In the genomic region with DNA sequence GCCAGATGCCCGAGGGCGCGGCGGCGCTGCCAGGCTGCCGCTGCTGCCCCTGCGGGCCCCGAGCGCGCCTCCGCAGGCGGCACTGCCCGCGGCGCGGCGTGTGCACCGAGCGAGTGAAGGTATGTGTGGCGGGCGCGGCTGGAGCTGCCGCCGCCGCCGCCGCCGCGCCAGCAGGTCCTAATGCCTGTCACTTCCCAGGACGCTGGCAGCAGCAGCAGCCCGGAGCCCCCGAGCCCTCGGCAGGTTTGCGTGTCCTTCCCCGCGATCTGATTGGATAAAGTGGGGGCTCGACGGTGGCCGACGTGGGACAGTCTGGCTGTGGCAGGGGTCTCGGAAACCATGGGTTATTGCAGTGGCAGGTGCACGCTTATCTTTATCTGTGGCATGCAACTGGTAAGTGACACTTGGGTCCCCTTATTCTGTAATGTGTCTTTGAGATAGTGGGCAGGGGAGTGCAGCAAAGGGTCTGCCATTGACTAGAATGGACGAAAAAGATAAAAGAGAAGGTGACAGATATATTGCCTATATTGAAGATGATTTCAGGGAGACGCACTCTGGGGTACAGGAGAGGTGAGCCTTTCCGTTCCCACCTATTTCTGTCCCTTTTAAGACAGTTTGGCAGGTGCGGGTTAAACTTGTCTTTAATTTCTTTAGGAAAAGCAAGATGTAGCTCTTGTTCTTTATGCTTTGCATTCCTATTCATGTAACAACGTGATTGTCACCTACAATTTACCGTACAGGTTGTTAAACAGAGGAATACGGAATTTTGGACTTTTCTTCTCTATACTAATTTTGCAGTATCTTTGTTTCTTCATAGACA, we compare ENCODE assay signal across 8 cellular contexts. TPM values are rescaled to one million over a fixed set of nuclear protein-coding genes. Genes with fewer than 3 reads are reported as not detected.
DNase-seq lines count a peak whose midpoint lies in the region; ATAC-seq and TF ChIP-seq lines count a peak whose summit lies in the region.

Gene NKAIN2, plus strand, starts transcription at position 4 of the 820 bp plus-strand sequence.

- H3K23ac ChIP-seq in trophoblast cell (ENCODE audit: low read length) = no peak within 1 kb of the TSS

- H3K36me3 ChIP-seq in GM23338 (ENCODE audit: insufficient read depth) (no peaks in the 10 kb centered on the region), left ventricle myocardium inferior (no peaks in the 10 kb centered on the region), trophoblast cell (ENCODE audit: control insufficient read depth in 1 of 2, insufficient read depth in 2 of 2, low read length in 2 of 2) (no peaks in the 10 kb centered on the region)

- peak; percentile 52 for ATAC-seq in GM23338
- no peak for ATAC-seq in activated T-helper 17 cell treated with anti-CD3 and anti-CD28 coated beads, Interleukin-2, amount 50 U/mL, for 72 hours (replicated peaks)

- H3K4me1 Mint-ChIP-seq in GM23338 = peaks cover 6% of the 10 kb centered on the region; the same call in 2 of the 3 replicates
- no peaks in the 10 kb centered on the region for H3K4me1 Mint-ChIP-seq in activated T-helper 17 cell treated with anti-CD3 and anti-CD28 coated beads, Interleukin-2, amount 50 U/mL, for 72 hours

- H2AFZ ChIP-seq in GM23338 = peak within 1 kb of the TSS; percentile 76
- peak within 1 kb of the TSS; percentile 45 for H2AFZ ChIP-seq in trophoblast cell (ENCODE audit: insufficient read depth, low read length, poor library complexity)

- H3K14ac ChIP-seq in trophoblast cell (ENCODE audit: low read length) = no peak within 1 kb of the TSS

- H3K27me3 ChIP-seq in GM23338 (ENCODE audit: insufficient read depth) (peaks cover 46% of the 10 kb centered on the region), left ventricle myocardium inferior (ENCODE audit: low read depth) (peaks cover 93% of the 10 kb centered on the region), trophoblast cell (ENCODE audit: insufficient read depth, low read length) (peaks cover 15% of the 10 kb centered on the region)

- no peak within 1 kb of the TSS for H2BK12ac ChIP-seq in trophoblast cell (ENCODE audit: low read length)

- H3K27ac Mint-ChIP-seq in GM23338 = no peak within 1 kb of the TSS
- H3K27ac Mint-ChIP-seq in activated T-helper 17 cell treated with anti-CD3 and anti-CD28 coated beads, Interleukin-2, amount 50 U/mL, for 72 hours = no peak within 1 kb of the TSS

- TF ChIP-seq CTCF in GM12865 (IDR thresholded peaks at IDR 0.05; ENCODE audit: insufficient read depth, low read depth, low read length, missing control alignments) (no peak), GM23338 (conservative IDR thresholded peaks at IDR 0.05; ENCODE audit: low read depth in 2 of 2) (no peak), left ventricle myocardium inferior (IDR thresholded peaks at IDR 0.05; ENCODE audit: borderline replicate concordance) (no peak)

- H3K4me3 Mint-ChIP-seq in GM23338 = peak within 1 kb of the TSS; percentile 88
- H3K4me3 Mint-ChIP-seq in activated T-helper 17 cell treated with anti-CD3 and anti-CD28 coated beads, Interleukin-2, amount 50 U/mL, for 72 hours = peak within 1 kb of the TSS; percentile 69

- H2BK120ac ChIP-seq in trophoblast cell (ENCODE audit: insufficient read depth, low read length, poor library complexity) = no peak within 1 kb of the TSS

- no peak within 1 kb of the TSS for H2BK5ac ChIP-seq in trophoblast cell (ENCODE audit: low read depth, low read length, poor library complexity)

- H4K20me1 ChIP-seq in GM23338 (replicated peaks; ENCODE audit: insufficient read depth) = no peaks in the 10 kb centered on the region

- H4K12ac ChIP-seq in trophoblast cell (ENCODE audit: low read depth, low read length) = no peak within 1 kb of the TSS

- no peaks in the 10 kb centered on the region for H3K4me1 ChIP-seq in GM23338 (ENCODE audit: insufficient read depth)
- H3K4me1 ChIP-seq in left ventricle myocardium inferior = peaks cover 16% of the 10 kb centered on the region
- H3K4me1 ChIP-seq in trophoblast cell (ENCODE audit: control insufficient read depth in 1 of 2, insufficient read depth in 2 of 2, low read length in 2 of 2) = peaks cover 5 to 9% of the 10 kb centered on the region in 2 experiments

- H3K27ac ChIP-seq in GM23338 (ENCODE audit: low read depth) = no peak within 1 kb of the TSS
- H3K27ac ChIP-seq in left ventricle myocardium inferior (replicated peaks) = no peak within 1 kb of the TSS
- no peak within 1 kb of the TSS for H3K27ac ChIP-seq in trophoblast cell (ENCODE audit: low read depth, low read length)

- H3F3A ChIP-seq in GM23338 (replicated peaks; ENCODE audit: low read depth) = no peaks in the 10 kb centered on the region

- no peaks in the 10 kb centered on the region for H3K9me3 Mint-ChIP-seq in GM23338
- no peaks in the 10 kb centered on the region for H3K9me3 Mint-ChIP-seq in activated T-helper 17 cell treated with anti-CD3 and anti-CD28 coated beads, Interleukin-2, amount 50 U/mL, for 72 hours

- no peak within 1 kb of the TSS for H4K8ac ChIP-seq in trophoblast cell (ENCODE audit: low read depth, low read length)

- H3K36me3 Mint-ChIP-seq in GM23338 (ENCODE audit: low read depth) = no peaks in the 10 kb centered on the region
- H3K36me3 Mint-ChIP-seq in activated T-helper 17 cell treated with anti-CD3 and anti-CD28 coated beads, Interleukin-2, amount 50 U/mL, for 72 hours (ENCODE audit: low read depth) = no peaks in the 10 kb centered on the region

- H3K4ac ChIP-seq in trophoblast cell (ENCODE audit: low read depth, low read length) = no peak within 1 kb of the TSS

- no peaks in the 10 kb centered on the region for H3K9me3 ChIP-seq in left ventricle myocardium inferior (replicated peaks)
- H3K9me3 ChIP-seq in trophoblast cell (ENCODE audit: insufficient read depth, low read depth, low read length) = no peaks in the 10 kb centered on the region

- H3K27me3 Mint-ChIP-seq in GM23338 (ENCODE audit: insufficient read depth, low read depth, poor library complexity) = peaks cover 25% of the 10 kb centered on the region
- peaks cover 30% of the 10 kb centered on the region for H3K27me3 Mint-ChIP-seq in activated T-helper 17 cell treated with anti-CD3 and anti-CD28 coated beads, Interleukin-2, amount 50 U/mL, for 72 hours

- no CpG with 5 or more reads among the region's 49 CpGs for WGBS in trophoblast cell (ENCODE audit: extremely low coverage, insufficient coverage, insufficient read length)

- H3K9ac ChIP-seq in trophoblast cell (ENCODE audit: low read length) = no peak within 1 kb of the TSS

- H4K91ac ChIP-seq in trophoblast cell (ENCODE audit: low read depth, low read length) = no peak within 1 kb of the TSS

- H3K18ac ChIP-seq in trophoblast cell (ENCODE audit: low read length) = no peak within 1 kb of the TSS

- DNase-seq in GM12865 (ENCODE audit: low read depth) = peak; percentile 15
- peak; percentile 74 for DNase-seq in GM23338 (ENCODE audit: low spot score)
- peak; percentile 68 for DNase-seq in NCI-H1417 treated with DMSO at 0.1 percent for 48 hours (lab: John Stamatoyannopoulos, UW)
- DNase-seq in left ventricle myocardium inferior = peak; percentile 20
- DNase-seq in trophoblast cell = peak in 1 of 2 donors; percentile 29
- no peak for DNase-seq in activated effector memory CD4-positive, alpha-beta T cell treated with anti-CD3 and anti-CD28 coated beads, Interleukin-2, amount 50 U/mL, for 16 hours
- no peak for DNase-seq in 8988T

- H3K4me2 ChIP-seq in GM23338 = peak within 1 kb of the TSS; percentile 83
- peak within 1 kb of the TSS; percentile 97 for H3K4me2 ChIP-seq in trophoblast cell (ENCODE audit: low read length)

- H3K4me3 ChIP-seq in GM12865 (ENCODE audit: low read depth, low read length) (peak within 1 kb of the TSS; percentile 34), GM23338 (peak within 1 kb of the TSS; percentile 85), left ventricle myocardium inferior (peak within 1 kb of the TSS; percentile 70), trophoblast cell (ENCODE audit: low read depth, low read length) (peak within 1 kb of the TSS; percentile 64)

- no peaks in the 10 kb centered on the region for H3K9me2 ChIP-seq in GM23338 (ENCODE audit: insufficient read depth)

- intact Hi-C loops in left ventricle myocardium inferior (cut with micrococcal nuclease) = no loop called here

- H3K79me2 ChIP-seq in GM23338 (replicated peaks; ENCODE audit: insufficient read depth) (no peaks in the 10 kb centered on the region), trophoblast cell (ENCODE audit: control insufficient read depth, insufficient read depth, low read length, poor library complexity) (no peaks in the 10 kb centered on the region)

- H3K79me1 ChIP-seq in trophoblast cell (ENCODE audit: low read length) = no peaks in the 10 kb centered on the region

- H2AK5ac ChIP-seq in trophoblast cell (ENCODE audit: low read length) = no peak within 1 kb of the TSS

TF ChIP-seq in GM23338, 12 proteins besides CTCF, POLR2A, EP300 and RAD21 (continues in another document):
- TF ChIP-seq NANOG (IDR thresholded peaks at IDR 0.05; ENCODE audit: borderline replicate concordance) (no peak), ZNF114 (CRISPR knock-in tag; IDR thresholded peaks at IDR 0.05) (no peak)

RNA-seq across cellular contexts. Expression of gene NKAIN2, which starts in this region (rescaled TPM):
- 1.1 TPM in 1 of 2 replicates, not detected in the other for total RNA-seq in GM23338 (2014; rRNA removed; shearing (Covaris generic))
- polyA plus RNA-seq in GM23338 (2016; fragmentation: Nextera tagmentation; extraction: Ambion mirVana) = 0.39 TPM in 1 of 2 replicates, not detected in the other
- not detected for total RNA-seq in activated T-helper 17 cell treated with anti-CD3 and anti-CD28 coated beads, Interleukin-2, amount 50 U/mL, for 72 hours
- 0.22 TPM for total RNA-seq in left ventricle myocardium inferior
- 0.03 TPM in 1 of 2 replicates, not detected in the other for polyA plus RNA-seq in trophoblast cell (2013)

Comparison
In these comparisons a context has a peak if more than half of its experiments do, and no peak if none do; other contexts are left out.
1. Peak in DNase-seq and H3K4me3 ChIP-seq in left ventricle myocardium inferior; RNA of the gene not detected or under 1 TPM.
2. DNase-seq: peak in GM12865 (single experiment), GM23338 (single experiment) and NCI-H1417 treated with DMSO at 0.1 percent for 48 hours (single experiment); none in activated effector memory CD4-positive, alpha-beta T cell treated with anti-CD3 and anti-CD28 coated beads, Interleukin-2, amount 50 U/mL, for 16 hours (single experiment) and 8988T (single experiment).
3. H3K4me3 ChIP-seq: peak in every context shown above with its lines; median percentile 85 in GM23338; 70 in left ventricle myocardium inferior; 64 in trophoblast cell; 34 in GM12865.